In the genomic region with DNA sequence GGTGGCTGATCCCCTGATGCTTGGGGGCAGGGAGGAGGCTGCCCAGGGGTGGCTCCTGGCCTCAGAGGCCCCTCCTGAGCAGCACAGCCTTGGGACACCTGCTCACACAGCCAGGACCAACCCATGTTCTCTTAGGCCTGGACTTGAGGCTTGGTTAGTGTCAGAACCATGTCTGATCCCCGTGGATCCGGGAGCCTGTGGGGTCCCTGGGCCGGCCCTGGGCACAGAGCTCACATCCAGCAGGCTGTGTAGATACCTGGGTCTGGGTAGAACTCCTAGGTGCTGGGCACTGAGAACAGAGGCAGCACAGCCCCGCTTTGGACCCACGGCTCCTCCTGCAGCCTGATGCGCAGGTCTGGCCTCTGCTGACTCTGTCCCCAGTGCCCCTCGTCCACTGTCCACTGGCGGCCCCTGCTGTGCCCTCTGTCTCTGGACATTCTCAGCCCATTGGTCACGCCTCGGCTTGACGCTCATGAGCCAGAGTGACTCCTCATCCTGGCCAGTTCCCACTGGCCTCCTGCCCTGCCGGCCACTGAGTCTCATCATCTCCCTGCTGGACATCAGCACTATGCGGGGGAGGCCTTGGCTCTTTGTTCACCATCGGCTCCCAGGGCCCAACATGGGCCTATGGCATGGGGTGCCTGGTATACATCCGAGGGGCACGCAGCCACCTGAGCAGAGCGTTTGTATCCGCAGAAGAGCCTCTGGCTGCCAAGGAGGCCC, we compare ENCODE assay signal across 17 cellular contexts.
DNase-seq lines count a peak whose midpoint lies in the region; ATAC-seq and TF ChIP-seq lines count a peak whose summit lies in the region.
"Had no signal": no experiment of that assay in that cellular context is flagged by ENCODE, and none has a peak within 500 bp of the region (broad histone marks: within the 10 kb centered on the region; RNA-seq: fewer than 3 reads in every experiment).

No MANE protein-coding gene starts in this region.

- no peaks in the 10 kb centered on the region for H3K4me1 Mint-ChIP-seq in glutamatergic neuron (ENCODE audit: low read depth, unreplicated experiment)
- H3K4me1 Mint-ChIP-seq in WTC11: no peaks in the 10 kb centered on the region
- H3K4me1 Mint-ChIP-seq in endodermal cell: no peaks in the 10 kb centered on the region

- peak; percentile 23 for TF ChIP-seq RAD21 in HCT116 (IDR thresholded peaks at IDR 0.05; ENCODE audit: low read depth)

- H3K4me3 Mint-ChIP-seq in glutamatergic neuron (ENCODE audit: unreplicated experiment) (no peak overlapping the region), WTC11 (no peak overlapping the region), endodermal cell (no peak overlapping the region)

- H3K9ac ChIP-seq in HCT116 (ENCODE audit: low read length): no peak overlapping the region
- H3K9ac ChIP-seq in endodermal cell (ENCODE audit: extremely low read depth, low read length, poor library complexity, severe bottlenecking): no peak overlapping the region

- H3K9me2 ChIP-seq in HCT116 (ENCODE audit: insufficient read depth): no peaks in the 10 kb centered on the region

- no peak overlapping the region for H3K4me2 ChIP-seq in HCT116 (ENCODE audit: low read length)

- no TSS peak for BruUV-seq in HCT116 (replicated peaks; lab: Mats Ljungman, UMichigan)

- no peaks in the 10 kb centered on the region; a peak in 1 of 4 replicates for H3K36me3 ChIP-seq in HCT116 (ENCODE audit: control insufficient read depth in 1 of 2, insufficient read depth in 2 of 2, low read length in 2 of 2)
- H3K36me3 ChIP-seq in ovary: no peaks in the 10 kb centered on the region
- H3K36me3 ChIP-seq in endodermal cell (ENCODE audit: control insufficient read depth, insufficient read depth, low read length): peaks cover 8% of the 10 kb centered on the region
- H3K36me3 ChIP-seq: HAP-1, neutrophil had no signal

- H3K27ac ChIP-seq in HCT116 (ENCODE audit: low read depth, low read length): no peak overlapping the region
- no peak overlapping the region for H3K27ac ChIP-seq in ovary
- H3K27ac ChIP-seq in endodermal cell (ENCODE audit: low read depth, low read length): no peak overlapping the region
- H3K27ac ChIP-seq: neutrophil had no signal

- POLR2A ChIA-PET in HCT116 (lab: Charles Lee): no interaction called here
- POLR2A ChIA-PET in WTC11 (lab: Charles Lee): no interaction called here

- no peak overlapping the region for H2AFZ ChIP-seq in HCT116 (ENCODE audit: low read depth, low read length, poor library complexity, severe bottlenecking)

- H3K36me3 Mint-ChIP-seq in glutamatergic neuron (ENCODE audit: unreplicated experiment) (no peaks in the 10 kb centered on the region), WTC11 (peaks cover 18% of the 10 kb centered on the region), endodermal cell (ENCODE audit: low read depth) (peaks cover 37% of the 10 kb centered on the region)

- intact Hi-C loops in HCT116 (cut with micrococcal nuclease) (no loop called here), ovary (cut with DNase I) (no loop called here)

- H3K27ac Mint-ChIP-seq in glutamatergic neuron (ENCODE audit: unreplicated experiment) (no peak overlapping the region), WTC11 (no peak overlapping the region), endodermal cell (no peak overlapping the region)

- H3K4me3 ChIP-seq in HCT116 (replicated peaks in 1 of 2; ENCODE audit: low read depth in 1 of 2, low read length in 2 of 2) (no peak overlapping the region), ovary (no peak overlapping the region), endodermal cell (ENCODE audit: low read length) (no peak overlapping the region)
- H3K4me3 ChIP-seq: HAP-1, lung had no signal

- H4K20me1 ChIP-seq in HCT116 (ENCODE audit: insufficient read depth): no peaks in the 10 kb centered on the region

- WGBS in ovary, 3 donors: 83 to 86% (median 85%) methylated on average over 18 of the region's 18 CpGs
- 83 to 91% methylated on average over 13 to 18 of the region's 18 CpGs for WGBS in endodermal cell (ENCODE audit: insufficient coverage in 1 of 2, insufficient read length in 1 of 2), 2 experiments

- RAD21 ChIA-PET in HCT116 (lab: Charles Lee; ENCODE audit: low non-redundant PET in 1 of 2, low total read pairs in 2 of 2, uncharacterized antibody in 2 of 2, unreplicated experiment in 2 of 2): no interaction called here

- DNase-seq in AG20443 (ENCODE audit: low spot score) (peak; percentile 70), HCT116 (ENCODE audit: low read depth, low spot score) (no peak), glutamatergic neuron (peak; percentile 9), ovary (peak; percentile 6 to 27 (median 9)), WTC11 (ENCODE audit: low spot score) (no peak), endodermal cell (no peak), NCI-H128 (lab: John Stamatoyannopoulos, UW; ENCODE audit: unreplicated experiment) (no peak)
- DNase-seq: KBM-7; NCI-H146; NCI-H510A treated with DMSO at 0.1 percent for 48 hours; RPMI8226; stimulated activated CD4-positive, alpha-beta T cell treated with anti-CD3 and anti-CD28 coated beads, Interleukin-12 subunit alpha, Interleukin-12 subunit beta, amount 100 ng/mL, for 4 hours had no signal

- no peaks in the 10 kb centered on the region for H3K4me1 ChIP-seq in HCT116 (ENCODE audit: control insufficient read depth in 1 of 2, insufficient read depth in 2 of 2, low read length in 2 of 2)
- H3K4me1 ChIP-seq in ovary (ENCODE audit: insufficient read depth): no peaks in the 10 kb centered on the region
- H3K4me1 ChIP-seq in endodermal cell (ENCODE audit: control insufficient read depth, insufficient read depth, low read length): no peaks in the 10 kb centered on the region
- H3K4me1 ChIP-seq: HAP-1 had no signal

- no peak for TF ChIP-seq EP300 in ovary (IDR thresholded peaks at IDR 0.05)

- H3K27me3 Mint-ChIP-seq in glutamatergic neuron (ENCODE audit: unreplicated experiment) (no peaks in the 10 kb centered on the region), WTC11 (ENCODE audit: low read depth) (no peaks in the 10 kb centered on the region), endodermal cell (ENCODE audit: insufficient read depth) (no peaks in the 10 kb centered on the region)

- H3K9me3 ChIP-seq in HCT116 (ENCODE audit: control insufficient read depth in 1 of 2, insufficient read depth in 1 of 2, low read depth in 1 of 2, low read length in 2 of 2): no peaks in the 10 kb centered on the region
- H3K9me3 ChIP-seq in ovary: no peaks in the 10 kb centered on the region
- H3K9me3 ChIP-seq in endodermal cell (ENCODE audit: control insufficient read depth, low read length): no peaks in the 10 kb centered on the region
- H3K9me3 ChIP-seq: HAP-1, neutrophil had no signal

- TF ChIP-seq CTCF in HCT116 (IDR thresholded peaks at IDR 0.05 in 2 of 3, conservative IDR thresholded peaks at IDR 0.05 in 1 of 3; ENCODE audit: borderline replicate concordance in 1 of 3, insufficient read depth in 1 of 3, low read depth in 2 of 3, low read length in 2 of 3) (0 out of 6 replicates have a peak, but pooled peaks of 1 of the 3 experiments have one; percentile 7), glutamatergic neuron (IDR thresholded peaks at IDR 0.05; ENCODE audit: partially characterized antibody, unreplicated experiment) (no peak), ovary (IDR thresholded peaks at IDR 0.05) (no peak), WTC11 (IDR thresholded peaks at IDR 0.05) (no peak), endodermal cell (conservative IDR thresholded peaks at IDR 0.05) (no peak)

- H3K79me2 ChIP-seq in HCT116 (ENCODE audit: insufficient read depth, low read length): no peaks in the 10 kb centered on the region

- TF ChIP-seq POLR2A in HCT116 (IDR thresholded peaks at IDR 0.05; ENCODE audit: borderline replicate concordance, extremely low read depth, insufficient read depth, insufficient read length) (no peak), ovary (IDR thresholded peaks at IDR 0.05) (no peak)

- no peak for ATAC-seq in HCT116
- no peak for ATAC-seq in WTC11
- ATAC-seq in HG03097 (IDR thresholded peaks at IDR 0.05; ENCODE audit: low FRiP score, unreplicated experiment): no peak
- ATAC-seq: esophagus mucosa had no signal

- CTCF ChIA-PET in HCT116 (lab: Charles Lee) (no interaction called here), WTC11 (lab: Charles Lee) (no interaction called here)

- H3K27me3 ChIP-seq in HCT116 (ENCODE audit: insufficient read depth, low read length) (no peaks in the 10 kb centered on the region), ovary (no peaks in the 10 kb centered on the region), endodermal cell (ENCODE audit: control insufficient read depth, insufficient read depth, low read length, poor library complexity, severe bottlenecking) (no peaks in the 10 kb centered on the region)
- H3K27me3 ChIP-seq: neutrophil had no signal

- H3K9me3 Mint-ChIP-seq in glutamatergic neuron (ENCODE audit: unreplicated experiment) (no peaks in the 10 kb centered on the region), WTC11 (no peaks in the 10 kb centered on the region), endodermal cell (no peaks in the 10 kb centered on the region)

TF ChIP-seq in HCT116, 20 proteins besides CTCF, POLR2A, EP300 and RAD21 (continues in another document):
- TF ChIP-seq SRF (IDR thresholded peaks at IDR 0.05; ENCODE audit: low read depth) (no peak), EZH2phosphoT487 (IDR thresholded peaks at IDR 0.05; ENCODE audit: borderline replicate concordance) (no peak), ZNF274 (IDR thresholded peaks at IDR 0.05; ENCODE audit: low read depth, low read length) (no peak)

TF ChIP-seq in WTC11, 78 proteins besides CTCF, POLR2A, EP300 and RAD21 (continues in another document):
- TF ChIP-seq SMAD3 (CRISPR knock-in tag; IDR thresholded peaks at IDR 0.05; ENCODE audit: borderline replicate concordance) (no peak), ZNF232 (CRISPR knock-in tag; IDR thresholded peaks at IDR 0.05) (no peak), EMX1 (CRISPR knock-in tag; IDR thresholded peaks at IDR 0.05) (no peak), TEAD1 (CRISPR knock-in tag; IDR thresholded peaks at IDR 0.05) (no peak)
- TF ChIP-seq, protein P1, sequence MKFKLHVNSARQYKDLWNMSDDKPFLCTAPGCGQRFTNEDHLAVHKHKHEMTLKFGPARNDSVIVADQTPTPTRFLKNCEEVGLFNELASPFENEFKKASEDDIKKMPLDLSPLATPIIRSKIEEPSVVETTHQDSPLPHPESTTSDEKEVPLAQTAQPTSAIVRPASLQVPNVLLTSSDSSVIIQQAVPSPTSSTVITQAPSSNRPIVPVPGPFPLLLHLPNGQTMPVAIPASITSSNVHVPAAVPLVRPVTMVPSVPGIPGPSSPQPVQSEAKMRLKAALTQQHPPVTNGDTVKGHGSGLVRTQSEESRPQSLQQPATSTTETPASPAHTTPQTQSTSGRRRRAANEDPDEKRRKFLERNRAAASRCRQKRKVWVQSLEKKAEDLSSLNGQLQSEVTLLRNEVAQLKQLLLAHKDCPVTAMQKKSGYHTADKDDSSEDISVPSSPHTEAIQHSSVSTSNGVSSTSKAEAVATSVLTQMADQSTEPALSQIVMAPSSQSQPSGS (CRISPR knock-in tag; IDR thresholded peaks at IDR 0.05; ENCODE audit: borderline replicate concordance, low read depth): no peak

Comparison
In these comparisons a context has a peak if more than half of its experiments do, and no peak if none do; other contexts are left out.
1. DNase-seq: peak in AG20443 (single experiment), glutamatergic neuron (single experiment) and ovary (5 of 5); none in HCT116 (single experiment), WTC11 (single experiment), endodermal cell (single experiment) and NCI-H128 (single experiment).